Comparison of ENCODE assay signal across 20 cellular contexts in genomic region chr2:176614930-176615329, GRCh38.
"Had no signal": no experiment of that assay in that cellular context is flagged by ENCODE, and none has a peak within 500 bp of the region (broad histone marks: within the 10 kb centered on the region; RNA-seq: fewer than 3 reads in every experiment).

No MANE protein-coding gene starts in this region.

- H3K36me3 Mint-ChIP-seq: natural killer cell; neural progenitor cell; stimulated activated effector memory CD8-positive, alpha-beta T cell treated with anti-CD3 and anti-CD28 coated beads, Interleukin-12 subunit alpha, Interleukin-12 subunit beta, amount 100 ng/mL, for 72 hours had no signal

- H3K4me3 Mint-ChIP-seq: endodermal cell; natural killer cell; neural progenitor cell; stimulated activated effector memory CD8-positive, alpha-beta T cell treated with anti-CD3 and anti-CD28 coated beads, Interleukin-12 subunit alpha, Interleukin-12 subunit beta, amount 100 ng/mL, for 72 hours had no signal

- H3K4me1 Mint-ChIP-seq: endodermal cell; natural killer cell; neural progenitor cell; stimulated activated effector memory CD8-positive, alpha-beta T cell treated with anti-CD3 and anti-CD28 coated beads, Interleukin-12 subunit alpha, Interleukin-12 subunit beta, amount 100 ng/mL, for 72 hours had no signal

- H3K27ac Mint-ChIP-seq: endodermal cell; natural killer cell; neural progenitor cell; stimulated activated effector memory CD8-positive, alpha-beta T cell treated with anti-CD3 and anti-CD28 coated beads, Interleukin-12 subunit alpha, Interleukin-12 subunit beta, amount 100 ng/mL, for 72 hours had no signal

- H3K9me3 Mint-ChIP-seq: endodermal cell; natural killer cell; neural progenitor cell; stimulated activated effector memory CD8-positive, alpha-beta T cell treated with anti-CD3 and anti-CD28 coated beads, Interleukin-12 subunit alpha, Interleukin-12 subunit beta, amount 100 ng/mL, for 72 hours had no signal

- DNase-seq: effector CD4-positive, alpha-beta T cell; endodermal cell; erythroblast; foreskin melanocyte; head of caudate nucleus; hippocampal formation; left colon; mucosa of descending colon; natural killer cell; nucleus accumbens; ovary; right lobe of liver; stimulated activated CD4-positive, alpha-beta T cell treated with anti-CD3 and anti-CD28 coated beads, Interleukin-4, amount 100 ng/mL, for 1 hour; stimulated activated CD8-positive, alpha-beta memory T cell treated with anti-CD3 and anti-CD28 coated beads, Interleukin-4, amount 100 ng/mL, for 48 hours; stimulated activated naive CD8-positive, alpha-beta T cell treated with anti-CD3 and anti-CD28 coated beads, Interleukin-15, Interleukin-2, amounts not matched to agents 100 U/mL and 50 U/mL, for 24 hours; thyroid gland; upper lobe of left lung; uterus had no signal

- ATAC-seq: left colon; mucosa of descending colon; natural killer cell; right lobe of liver; stimulated activated effector memory CD8-positive, alpha-beta T cell treated with anti-CD3 and anti-CD28 coated beads, Interleukin-12 subunit alpha, Interleukin-12 subunit beta, amount 100 ng/mL, for 72 hours; stimulated activated naive CD8-positive, alpha-beta T cell treated with anti-CD3 and anti-CD28 coated beads, Interleukin-15, Interleukin-2, amounts not matched to agents 100 U/mL and 50 U/mL, for 24 hours had no signal
